Comparison of ENCODE assay signal across 17 cellular contexts in genomic region chr10:377228-377627, GRCh38.
DNase-seq lines count a peak whose midpoint lies in the region; ATAC-seq and TF ChIP-seq lines count a peak whose summit lies in the region.
"Had no signal": no experiment of that assay in that cellular context is flagged by ENCODE, and none has a peak within 500 bp of the region (broad histone marks: within the 10 kb centered on the region; RNA-seq: fewer than 3 reads in every experiment).

No MANE protein-coding gene starts in this region.

- peaks cover 28% of the 10 kb centered on the region for H3K4me1 Mint-ChIP-seq in activated naive CD8-positive, alpha-beta T cell (ENCODE audit: low read depth)
- peaks cover 11% of the 10 kb centered on the region for H3K4me1 Mint-ChIP-seq in activated naive CD8-positive, alpha-beta T cell treated with anti-CD3 and anti-CD28 coated beads for 36 hours
- H3K4me1 Mint-ChIP-seq in mesothelial cell of epicardium (peaks cover 63% of the 10 kb centered on the region), neural progenitor cell (peaks cover 25% of the 10 kb centered on the region)
- H3K4me1 Mint-ChIP-seq in stimulated activated naive B cell treated with anti-CD40 and anti-IgM and Interleukin-4, amounts not matched to agents 10 μg/mL and 1 μg/mL and 100 μg/mL, for 72 hours: peaks cover 0 to 1% of the 10 kb centered on the region in 2 donors

- H3K27ac ChIP-seq in neural progenitor cell (no peak overlapping the region), left ventricle myocardium inferior (replicated peaks) (no peak overlapping the region), thyroid gland (no peak overlapping the region)
- H3K27ac ChIP-seq: 22Rv1, A549, C4-2B had no signal

- no peaks in the 10 kb centered on the region for H4K20me1 ChIP-seq in neural progenitor cell (ENCODE audit: low read depth)

- H3K4me1 ChIP-seq in neural progenitor cell: peaks cover 16% of the 10 kb centered on the region
- H3K4me1 ChIP-seq in left ventricle myocardium inferior: peaks cover 32% of the 10 kb centered on the region
- H3K4me1 ChIP-seq in thyroid gland: peaks cover 20 to 23% of the 10 kb centered on the region in 2 donors

- intact Hi-C loops in left ventricle myocardium inferior (cut with micrococcal nuclease): no loop called here
- intact Hi-C loops in thyroid gland (cut with DNase I): no loop called here

- no peaks in the 10 kb centered on the region for H3K9me3 ChIP-seq in neural progenitor cell (ENCODE audit: low read depth)
- H3K9me3 ChIP-seq in left ventricle myocardium inferior (replicated peaks): no peaks in the 10 kb centered on the region
- H3K9me3 ChIP-seq in thyroid gland: no peaks in the 10 kb centered on the region

- TF ChIP-seq CTCF in mesothelial cell of epicardium (IDR thresholded peaks at IDR 0.05; ENCODE audit: unreplicated experiment): no peak
- no peak for TF ChIP-seq CTCF in neural progenitor cell (IDR thresholded peaks at IDR 0.05)
- no peak for TF ChIP-seq CTCF in left ventricle myocardium inferior (IDR thresholded peaks at IDR 0.05; ENCODE audit: borderline replicate concordance)
- TF ChIP-seq CTCF in thyroid gland (IDR thresholded peaks at IDR 0.05): no peak

- no peak overlapping the region for H2AFZ ChIP-seq in neural progenitor cell (replicated peaks)
- H2AFZ ChIP-seq: GM23338 had no signal

- no peak for DNase-seq in activated naive CD8-positive, alpha-beta T cell treated with anti-CD3 and anti-CD28 coated beads for 36 hours
- DNase-seq in mesothelial cell of epicardium (ENCODE audit: low spot score in 2 of 2, unreplicated experiment in 2 of 2): no peak
- DNase-seq in neural progenitor cell (ENCODE audit: low spot score): no peak
- no peak for DNase-seq in left ventricle myocardium inferior
- DNase-seq in thyroid gland: no peak
- DNase-seq in stimulated activated naive B cell treated with anti-CD40 and anti-IgM and Interleukin-4, amounts not matched to agents 10 μg/mL and 1 μg/mL and 100 μg/mL, for 72 hours: no peak
- DNase-seq: AML-193; CD4-positive, alpha-beta T cell; DMS153; DMS79; GDM1; HCEC 1CT had no signal

- H3K4me3 ChIP-seq in neural progenitor cell: no peak overlapping the region
- no peak overlapping the region for H3K4me3 ChIP-seq in left ventricle myocardium inferior
- H3K4me3 ChIP-seq in thyroid gland (replicated peaks in 1 of 3): no peak overlapping the region
- H3K4me3 ChIP-seq: A549, GM23338 had no signal

- H3K36me3 ChIP-seq in neural progenitor cell (no peaks in the 10 kb centered on the region), left ventricle myocardium inferior (peaks cover 46% of the 10 kb centered on the region), thyroid gland (no peaks in the 10 kb centered on the region)

- H3K79me2 ChIP-seq in neural progenitor cell (ENCODE audit: low read depth): no peaks in the 10 kb centered on the region

- H3K27ac Mint-ChIP-seq in activated naive CD8-positive, alpha-beta T cell: no peak overlapping the region
- no peak overlapping the region for H3K27ac Mint-ChIP-seq in activated naive CD8-positive, alpha-beta T cell treated with anti-CD3 and anti-CD28 coated beads for 36 hours
- H3K27ac Mint-ChIP-seq in mesothelial cell of epicardium (peak overlapping the region; percentile 74), neural progenitor cell (no peak overlapping the region)
- H3K27ac Mint-ChIP-seq in stimulated activated naive B cell treated with anti-CD40 and anti-IgM and Interleukin-4, amounts not matched to agents 10 μg/mL and 1 μg/mL and 100 μg/mL, for 72 hours: no peak overlapping the region
- H3K27ac Mint-ChIP-seq: CD4-positive, alpha-beta T cell; GM23338 had no signal

- H3K9me3 Mint-ChIP-seq in activated naive CD8-positive, alpha-beta T cell (ENCODE audit: low read depth): peaks cover 5% of the 10 kb centered on the region
- H3K9me3 Mint-ChIP-seq in activated naive CD8-positive, alpha-beta T cell treated with anti-CD3 and anti-CD28 coated beads for 36 hours: peaks cover 3% of the 10 kb centered on the region
- peaks cover 8% of the 10 kb centered on the region for H3K9me3 Mint-ChIP-seq in mesothelial cell of epicardium
- H3K9me3 Mint-ChIP-seq in neural progenitor cell: no peaks in the 10 kb centered on the region
- peaks cover 2 to 4% of the 10 kb centered on the region in 2 donors for H3K9me3 Mint-ChIP-seq in stimulated activated naive B cell treated with anti-CD40 and anti-IgM and Interleukin-4, amounts not matched to agents 10 μg/mL and 1 μg/mL and 100 μg/mL, for 72 hours
- H3K9me3 Mint-ChIP-seq: CD4-positive, alpha-beta T cell; GM23338 had no signal

- peaks cover 7% of the 10 kb centered on the region for H3K36me3 Mint-ChIP-seq in activated naive CD8-positive, alpha-beta T cell
- H3K36me3 Mint-ChIP-seq in activated naive CD8-positive, alpha-beta T cell treated with anti-CD3 and anti-CD28 coated beads for 36 hours: peaks cover 9% of the 10 kb centered on the region
- H3K36me3 Mint-ChIP-seq in mesothelial cell of epicardium: peaks cover 40% of the 10 kb centered on the region
- peaks cover 37% of the 10 kb centered on the region for H3K36me3 Mint-ChIP-seq in neural progenitor cell
- H3K36me3 Mint-ChIP-seq in stimulated activated naive B cell treated with anti-CD40 and anti-IgM and Interleukin-4, amounts not matched to agents 10 μg/mL and 1 μg/mL and 100 μg/mL, for 72 hours: peaks cover 4 to 17% of the 10 kb centered on the region in 2 donors

- peaks cover 8% of the 10 kb centered on the region for H3F3A ChIP-seq in neural progenitor cell (ENCODE audit: low read depth)

- H3K4me2 ChIP-seq in neural progenitor cell: no peak overlapping the region
- H3K4me2 ChIP-seq: A549, GM23338 had no signal

- H3K27me3 Mint-ChIP-seq in activated naive CD8-positive, alpha-beta T cell: no peaks in the 10 kb centered on the region
- H3K27me3 Mint-ChIP-seq in activated naive CD8-positive, alpha-beta T cell treated with anti-CD3 and anti-CD28 coated beads for 36 hours: no peaks in the 10 kb centered on the region
- H3K27me3 Mint-ChIP-seq in mesothelial cell of epicardium (ENCODE audit: low read depth) (no peaks in the 10 kb centered on the region), neural progenitor cell (ENCODE audit: insufficient read depth, low read depth) (peaks cover 2% of the 10 kb centered on the region)
- peaks cover 6 to 8% of the 10 kb centered on the region in 2 donors for H3K27me3 Mint-ChIP-seq in stimulated activated naive B cell treated with anti-CD40 and anti-IgM and Interleukin-4, amounts not matched to agents 10 μg/mL and 1 μg/mL and 100 μg/mL, for 72 hours
- H3K27me3 Mint-ChIP-seq: CD4-positive, alpha-beta T cell had no signal

- peak overlapping the region; percentile 20 for H3K4me3 Mint-ChIP-seq in activated naive CD8-positive, alpha-beta T cell
- H3K4me3 Mint-ChIP-seq in activated naive CD8-positive, alpha-beta T cell treated with anti-CD3 and anti-CD28 coated beads for 36 hours: no peak overlapping the region
- no peak overlapping the region for H3K4me3 Mint-ChIP-seq in mesothelial cell of epicardium
- peak overlapping the region; percentile 57 for H3K4me3 Mint-ChIP-seq in neural progenitor cell
- H3K4me3 Mint-ChIP-seq in stimulated activated naive B cell treated with anti-CD40 and anti-IgM and Interleukin-4, amounts not matched to agents 10 μg/mL and 1 μg/mL and 100 μg/mL, for 72 hours: no peak overlapping the region
- H3K4me3 Mint-ChIP-seq: CD4-positive, alpha-beta T cell; GM23338 had no signal

- H3K27me3 ChIP-seq in neural progenitor cell (no peaks in the 10 kb centered on the region), left ventricle myocardium inferior (ENCODE audit: low read depth) (no peaks in the 10 kb centered on the region), thyroid gland (no peaks in the 10 kb centered on the region)

- no peak for ATAC-seq in stimulated activated naive B cell treated with anti-CD40 and anti-IgM and Interleukin-4, amounts not matched to agents 10 μg/mL and 1 μg/mL and 100 μg/mL, for 72 hours (replicated peaks)
- ATAC-seq: A549, GM23338 had no signal

- no peak for TF ChIP-seq POLR2A in thyroid gland (IDR thresholded peaks at IDR 0.05)

- WGBS in thyroid gland, 2 donors: 88 to 91% methylated on average over 10 of the region's 10 CpGs

- H3K9ac ChIP-seq in neural progenitor cell: no peak overlapping the region

Comparison
In these comparisons a context has a peak if more than half of its experiments do, and no peak if none do; other contexts are left out.
1. H3K4me3 Mint-ChIP-seq: peak in activated naive CD8-positive, alpha-beta T cell (single experiment) and neural progenitor cell (single experiment); none in activated naive CD8-positive, alpha-beta T cell treated with anti-CD3 and anti-CD28 coated beads for 36 hours (single experiment), mesothelial cell of epicardium (single experiment) and stimulated activated naive B cell treated with anti-CD40 and anti-IgM and Interleukin-4, amounts not matched to agents 10 μg/mL and 1 μg/mL and 100 μg/mL, for 72 hours (0 of 2).